ENCODE assay signal across 8 cellular contexts in the genomic region with DNA sequence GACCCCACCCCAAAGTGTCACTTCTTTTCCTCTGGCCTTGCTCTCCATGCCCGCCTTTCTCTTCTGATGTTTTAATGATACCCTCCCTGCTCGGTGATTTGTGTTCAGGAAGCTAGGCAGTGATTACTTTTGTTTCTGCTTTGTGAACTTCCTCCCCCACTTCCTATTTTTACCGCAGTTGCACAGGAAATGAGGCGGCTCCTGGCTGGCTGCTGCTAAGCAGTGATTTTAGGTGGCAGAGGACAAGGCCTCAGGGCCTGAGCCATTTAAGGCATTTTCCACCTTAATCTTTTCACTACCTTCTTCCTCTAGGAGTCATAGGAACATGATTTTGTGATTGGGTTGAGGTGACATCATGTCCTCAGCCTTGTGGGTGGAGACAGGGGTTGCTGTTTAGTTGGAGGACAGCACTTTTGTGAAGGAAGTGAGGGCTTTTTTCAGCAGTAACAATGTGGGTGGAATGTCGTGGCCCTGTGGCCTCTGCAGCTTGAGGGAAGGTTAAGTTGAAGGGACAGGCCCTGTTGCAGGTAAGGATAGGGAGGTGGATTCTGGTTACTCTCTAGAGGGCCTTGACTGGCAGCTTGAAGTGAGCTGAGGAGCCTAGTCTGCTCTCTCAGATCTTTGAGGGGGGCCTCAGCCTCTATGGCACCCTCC. TPM values are rescaled to one million over a fixed set of nuclear protein-coding genes. Genes with fewer than 3 reads are reported as not detected.
DNase-seq lines count a peak whose midpoint lies in the region; ATAC-seq lines count a peak whose summit lies in the region.

No MANE protein-coding gene starts in this region.

- DNase-seq in GM04504 (ENCODE audit: low read depth) (peak; percentile 24), RKO (ENCODE audit: low spot score) (peak; percentile 27), globus pallidus (ENCODE audit: low spot score) (peak; percentile 63), pons (ENCODE audit: low spot score) (peak; percentile 80), ureter (ENCODE audit: low spot score) (peak; percentile 62), NCI-H1105 treated with DMSO at 0.1 percent for 48 hours (lab: John Stamatoyannopoulos, UW) (no peak)
- DNase-seq in activated T-helper 2 cell treated with anti-CD3 and anti-CD28 coated beads, Interferon-gamma antibody, Interleukin-2, Interleukin-4, amounts not matched to agents 10 μg/mL and 5 μg/mL and 100 μg/mL, durations not matched to agents 14 hours and 24 hours and 36 hours (ENCODE audit: low spot score), result peak; percentile 52

- H3K9me3 Mint-ChIP-seq in activated T-helper 2 cell treated with anti-CD3 and anti-CD28 coated beads, Interferon-gamma antibody, Interleukin-2, Interleukin-4, amounts not matched to agents 10 μg/mL and 5 μg/mL and 100 μg/mL, durations not matched to agents 14 hours and 24 hours and 36 hours, result no peaks in the 10 kb centered on the region

- H3K4me1 Mint-ChIP-seq in activated T-helper 2 cell treated with anti-CD3 and anti-CD28 coated beads, Interferon-gamma antibody, Interleukin-2, Interleukin-4, amounts not matched to agents 10 μg/mL and 5 μg/mL and 100 μg/mL, durations not matched to agents 14 hours and 24 hours and 36 hours (ENCODE audit: low read depth), result peaks cover 18% of the 10 kb centered on the region

- H3K36me3 Mint-ChIP-seq in activated T-helper 2 cell treated with anti-CD3 and anti-CD28 coated beads, Interferon-gamma antibody, Interleukin-2, Interleukin-4, amounts not matched to agents 10 μg/mL and 5 μg/mL and 100 μg/mL, durations not matched to agents 14 hours and 24 hours and 36 hours (ENCODE audit: low read depth), result peaks cover 6% of the 10 kb centered on the region

- intact Hi-C loops in activated T-helper 2 cell treated with anti-CD3 and anti-CD28 coated beads, Interferon-gamma antibody, Interleukin-2, Interleukin-4, amounts not matched to agents 10 μg/mL and 5 μg/mL and 100 μg/mL, durations not matched to agents 14 hours and 24 hours and 36 hours (cut with micrococcal nuclease), result loop anchor here (1.0 to 10.0 kb wide), 2 partner anchors 16 to 45 kb away; a partner anchor contains a TSS

- no peak overlapping the region for H3K4me3 Mint-ChIP-seq in activated T-helper 2 cell treated with anti-CD3 and anti-CD28 coated beads, Interferon-gamma antibody, Interleukin-2, Interleukin-4, amounts not matched to agents 10 μg/mL and 5 μg/mL and 100 μg/mL, durations not matched to agents 14 hours and 24 hours and 36 hours (ENCODE audit: low read depth)

- peaks cover 12% of the 10 kb centered on the region for H3K27me3 Mint-ChIP-seq in activated T-helper 2 cell treated with anti-CD3 and anti-CD28 coated beads, Interferon-gamma antibody, Interleukin-2, Interleukin-4, amounts not matched to agents 10 μg/mL and 5 μg/mL and 100 μg/mL, durations not matched to agents 14 hours and 24 hours and 36 hours (ENCODE audit: low read depth)

- peak overlapping the region; percentile 23 for H3K27ac Mint-ChIP-seq in activated T-helper 2 cell treated with anti-CD3 and anti-CD28 coated beads, Interferon-gamma antibody, Interleukin-2, Interleukin-4, amounts not matched to agents 10 μg/mL and 5 μg/mL and 100 μg/mL, durations not matched to agents 14 hours and 24 hours and 36 hours

- peak; percentile 61 for ATAC-seq in HG02678 (IDR thresholded peaks at IDR 0.05; ENCODE audit: unreplicated experiment)

RNA-seq across cellular contexts. Expression of a gene that starts 15.7 kb away (rescaled TPM):
- total RNA-seq in activated T-helper 2 cell treated with anti-CD3 and anti-CD28 coated beads, Interferon-gamma antibody, Interleukin-2, Interleukin-4, amounts not matched to agents 10 μg/mL and 5 μg/mL and 100 μg/mL, durations not matched to agents 14 hours and 24 hours and 36 hours, result 9.6 and 10.0 TPM in 2 replicates
- 27.2 TPM for total RNA-seq in ureter
